ENCODE assay signal across 11 cellular contexts in genomic region chr16:14694129-14694528, GRCh38. TPM values are rescaled to one million over a fixed set of nuclear protein-coding genes. Genes with fewer than 3 reads are reported as not detected.
DNase-seq lines count a peak whose midpoint lies in the region; ATAC-seq and TF ChIP-seq lines count a peak whose summit lies in the region.
"Not testable (repeated sequence)": the region's sequence is repeated elsewhere in the genome, so short reads cannot be mapped to it uniquely, and the experiment has no call there.
"Had no signal": no experiment of that assay in that cellular context is flagged by ENCODE, and none has a peak within 500 bp of the region (broad histone marks: within the 10 kb centered on the region; RNA-seq: fewer than 3 reads in every experiment).

PLA2G10 (minus strand) TSS chr16:14694308; CDS start chr16:14694229, 79 bp downstream.

- H3K9me3 Mint-ChIP-seq in WTC11, result not testable (repeated sequence)

- not testable (repeated sequence) for H3K27ac ChIP-seq in PC-3 (ENCODE audit: low read length); colonic mucosa; lower lobe of right lung; transverse colon

- not testable (repeated sequence) for H3K4me1 ChIP-seq in PC-3 (ENCODE audit: insufficient read depth, low read length); colonic mucosa; lower lobe of right lung; transverse colon

- not testable (repeated sequence) for H3K27me3 Mint-ChIP-seq in WTC11 (ENCODE audit: low read depth)

- TF ChIP-seq EP300 in transverse colon (IDR thresholded peaks at IDR 0.05; ENCODE audit: low read depth), result not testable (repeated sequence)

- ATAC-seq in PC-3, result peak; percentile 74
- ATAC-seq in WTC11, result peak; percentile 94
- ATAC-seq in left colon, result peak; percentile 94
- peak; percentile 85 to 92 for ATAC-seq in lower lobe of right lung

- not testable (repeated sequence) for H3K9me2 ChIP-seq in PC-3 (replicated peaks; ENCODE audit: low read length)

- CTCF ChIA-PET in PC-3 (lab: Charles Lee); WTC11 (lab: Charles Lee): not testable (repeated sequence)

- TF ChIP-seq CTCF in PC-3 (conservative IDR thresholded peaks at IDR 0.05; ENCODE audit: low read depth, low read length); WTC11 (IDR thresholded peaks at IDR 0.05); colonic mucosa (IDR thresholded peaks at IDR 0.05); lower lobe of right lung (IDR thresholded peaks at IDR 0.05); transverse colon (IDR thresholded peaks at IDR 0.05): not testable (repeated sequence)

- BruUV-seq in PC-3 (replicated peaks; lab: Mats Ljungman, UMichigan), result not testable (repeated sequence)

- not testable (repeated sequence) for H3K4me3 Mint-ChIP-seq in WTC11

- not testable (repeated sequence) for H3K27me3 ChIP-seq in PC-3 (ENCODE audit: low read length); colonic mucosa; lower lobe of right lung (ENCODE audit: low read depth); transverse colon

- H2AFZ ChIP-seq in PC-3 (ENCODE audit: low read length), result not testable (repeated sequence)

- intact Hi-C loops in PC-3 (cut with micrococcal nuclease); colonic mucosa (cut with DNase I); left colon (cut with DNase I, micrococcal nuclease); lower lobe of right lung (cut with DNase I); transverse colon (cut with DNase I; ENCODE audit: low total_unique reads): not testable (repeated sequence)

- H3K4me3 ChIP-seq in PC-3 (ENCODE audit: low read length); colonic mucosa; lower lobe of right lung; transverse colon: not testable (repeated sequence)

- not testable (repeated sequence) for TF ChIP-seq POLR2A in transverse colon (IDR thresholded peaks at IDR 0.05)

- H3K4me1 Mint-ChIP-seq in WTC11, result not testable (repeated sequence)

- H3K36me3 ChIP-seq in PC-3 (ENCODE audit: low read depth, low read length); colonic mucosa; lower lobe of right lung; transverse colon: not testable (repeated sequence)

- not testable (repeated sequence) for H4K20me1 ChIP-seq in PC-3 (ENCODE audit: low read length)

- not testable (repeated sequence) for H3K27ac Mint-ChIP-seq in WTC11

- not testable (repeated sequence) for H3K79me2 ChIP-seq in PC-3 (ENCODE audit: low read length)

- in situ Hi-C loops in transverse colon (cut with MboI; ENCODE audit: low pct_ligation_motif_present in 1 of 4, low pct_unique_long_range_greater_than_20kb in 1 of 4, low sequenced_read_pairs in 3 of 4), result not testable (repeated sequence)

- not testable (repeated sequence) for DNase-seq in PC-3; WTC11 (ENCODE audit: low spot score); colonic mucosa; left colon; lower lobe of right lung; transverse colon

- not testable (repeated sequence) for H3K9me3 ChIP-seq in PC-3 (ENCODE audit: low read length); colonic mucosa; lower lobe of right lung; transverse colon

- not testable (repeated sequence) for H3K9ac ChIP-seq in PC-3 (ENCODE audit: low read length); colonic mucosa (ENCODE audit: low read depth in 2 of 2, low read length in 2 of 2)

- POLR2A ChIA-PET in PC-3 (lab: Charles Lee; ENCODE audit: unreplicated experiment); WTC11 (lab: Charles Lee): not testable (repeated sequence)

- WGBS in transverse colon (ENCODE audit: low coverage in 1 of 2), 2 donors, result no CpG with 5 or more reads among the region's 28 CpGs

- H3K36me3 Mint-ChIP-seq in WTC11, result not testable (repeated sequence)

- not testable (repeated sequence) for H3F3A ChIP-seq in PC-3 (ENCODE audit: low read length, unreplicated experiment)

- not testable (repeated sequence) for H3K4me2 ChIP-seq in PC-3 (ENCODE audit: low read length)

RNA-seq across cellular contexts. Expression of gene PLA2G10, which starts in this region (rescaled TPM):
- 0.22 TPM in 1 of 2 replicates, not detected in the other for total RNA-seq in PC-3 (2014; rRNA removed)
- 0.39 to 0.85 TPM (median 0.42 TPM) in 3 replicates for total RNA-seq in WTC11 (2021)
- 10 to 100 TPM; 30.5 to 33.0 TPM for total RNA-seq in colonic mucosa
- total RNA-seq in left colon, result 10 to 100 TPM; 39.1 to 56.7 TPM
- total RNA-seq in lower lobe of right lung, result 7.1 TPM
- 10 to 100 TPM in 3 of 4 donors, 1 to 10 TPM in 1; 4.0 to 43.8 (median 24.0) TPM for total RNA-seq in transverse colon
- total RNA-seq: A172; A673; CD4-positive, alpha-beta memory T cell; Daoy; G401 had no signal

Comparison
In these comparisons a context has a peak if more than half of its experiments do, and no peak if none do; other contexts are left out.
1. Peak in ATAC-seq in PC-3; RNA of the gene not detected or under 1 TPM.
2. Peak in ATAC-seq in WTC11; RNA of the gene not detected or under 1 TPM.